ENCODE assay signal across 30 cellular contexts in genomic region chr5:132339502-132339901, GRCh38. TPM values are rescaled to one million over a fixed set of nuclear protein-coding genes. Genes with fewer than 3 reads are reported as not detected.
"Had no signal": no experiment of that assay in that cellular context is flagged by ENCODE, and none has a peak within 500 bp of the region (broad histone marks: within the 10 kb centered on the region; RNA-seq: fewer than 3 reads in every experiment).

No MANE protein-coding gene starts in this region.

- H3K27ac ChIP-seq: lower lobe of right lung, pancreas, prostate gland, sigmoid colon, tibial nerve, uterus had no signal

- H3K9me3 ChIP-seq: lower lobe of right lung, pancreas, prostate gland, sigmoid colon, tibial nerve, uterus had no signal

- H3K4me2 ChIP-seq: smooth muscle cell had no signal

- H3K36me3 Mint-ChIP-seq: natural killer cell treated with Interleukin-12 subunit alpha and Interleukin-12 subunit beta and Interleukin-15 and Interleukin-18, amount 100 ng/mL, for 72 hours had no signal

- H3K36me3 ChIP-seq: lower lobe of right lung, pancreas, prostate gland, uterus had no signal

- ATAC-seq: left lobe of liver; lower lobe of right lung; naive thymus-derived CD4-positive, alpha-beta T cell; natural killer cell treated with Interleukin-12 subunit alpha and Interleukin-12 subunit beta and Interleukin-15 and Interleukin-18, amount 100 ng/mL, for 72 hours; pancreas; right cardiac atrium; stimulated activated memory B cell treated with anti-CD40 and anti-IgM and Interleukin-4, amounts not matched to agents 10 μg/mL and 1 μg/mL and 100 μg/mL, for 72 hours; stimulated activated naive CD8-positive, alpha-beta T cell treated with anti-CD3 and anti-CD28 coated beads, Interleukin-15, amount 100 ng/mL, for 72 hours had no signal

- H3K4me3 Mint-ChIP-seq: immature natural killer cell; mesothelial cell of epicardium; naive thymus-derived CD4-positive, alpha-beta T cell; natural killer cell treated with Interleukin-12 subunit alpha and Interleukin-12 subunit beta and Interleukin-15 and Interleukin-18, amount 100 ng/mL, for 72 hours; neural crest cell; stimulated activated memory B cell treated with anti-CD40 and anti-IgM and Interleukin-4, amounts not matched to agents 10 μg/mL and 1 μg/mL and 100 μg/mL, for 72 hours; stimulated activated naive CD8-positive, alpha-beta T cell treated with anti-CD3 and anti-CD28 coated beads, Interleukin-15, amount 100 ng/mL, for 72 hours; type B pancreatic cell had no signal

- DNase-seq: hypothalamus; immature natural killer cell; lower lobe of right lung; mammary epithelial cell; mesendoderm; naive thymus-derived CD4-positive, alpha-beta T cell; nucleus accumbens; pancreas; posterior cingulate gyrus; retina; right cardiac atrium; sigmoid colon; stimulated activated CD4-positive, alpha-beta T cell treated with anti-CD3 and anti-CD28 coated beads, Interleukin-1b, Interleukin-23, amount 100 ng/mL, for 48 hours; stimulated activated CD4-positive, alpha-beta T cell treated with anti-CD3 and anti-CD28 coated beads, Interleukin-2, amount 100 ng/mL, for 48 hours; stimulated activated CD4-positive, alpha-beta T cell treated with anti-CD3 and anti-CD28 coated beads, Interleukin-4, amount 100 ng/mL, for 4 hours; stimulated activated CD8-positive, alpha-beta memory T cell treated with anti-CD3 and anti-CD28 coated beads, Interleukin-4, amount 100 ng/mL, for 48 hours; stimulated activated naive CD4-positive, alpha-beta T cell treated with Interleukin-2 at 50 U/mL for 16 hours; stimulated activated naive CD8-positive, alpha-beta T cell treated with anti-CD3 and anti-CD28 coated beads, Interleukin-15, amount 100 ng/mL, for 72 hours; substantia nigra; uterus had no signal

- H3K27me3 ChIP-seq: pancreas, sigmoid colon, tibial nerve, uterus had no signal

- H3K4me1 Mint-ChIP-seq: immature natural killer cell; mesothelial cell of epicardium; neural crest cell; stimulated activated naive CD8-positive, alpha-beta T cell treated with anti-CD3 and anti-CD28 coated beads, Interleukin-15, amount 100 ng/mL, for 72 hours had no signal

- FAIRE-seq: islet of Langerhans, pancreas had no signal

- H3K27me3 Mint-ChIP-seq: stimulated activated memory B cell treated with anti-CD40 and anti-IgM and Interleukin-4, amounts not matched to agents 10 μg/mL and 1 μg/mL and 100 μg/mL, for 72 hours; stimulated activated naive CD8-positive, alpha-beta T cell treated with anti-CD3 and anti-CD28 coated beads, Interleukin-15, amount 100 ng/mL, for 72 hours; type B pancreatic cell had no signal

- H3K4me1 ChIP-seq: lower lobe of right lung, pancreas, prostate gland, sigmoid colon, tibial nerve, uterus had no signal

- H3K4me3 ChIP-seq: lower lobe of right lung, pancreas, prostate gland, sigmoid colon, smooth muscle cell, tibial nerve, uterus had no signal

- H3K27ac Mint-ChIP-seq: immature natural killer cell; mesothelial cell of epicardium; naive thymus-derived CD4-positive, alpha-beta T cell; natural killer cell treated with Interleukin-12 subunit alpha and Interleukin-12 subunit beta and Interleukin-15 and Interleukin-18, amount 100 ng/mL, for 72 hours; stimulated activated memory B cell treated with anti-CD40 and anti-IgM and Interleukin-4, amounts not matched to agents 10 μg/mL and 1 μg/mL and 100 μg/mL, for 72 hours; type B pancreatic cell had no signal

- H3K9me3 Mint-ChIP-seq: immature natural killer cell; natural killer cell treated with Interleukin-12 subunit alpha and Interleukin-12 subunit beta and Interleukin-15 and Interleukin-18, amount 100 ng/mL, for 72 hours; neural crest cell; stimulated activated memory B cell treated with anti-CD40 and anti-IgM and Interleukin-4, amounts not matched to agents 10 μg/mL and 1 μg/mL and 100 μg/mL, for 72 hours; stimulated activated naive CD8-positive, alpha-beta T cell treated with anti-CD3 and anti-CD28 coated beads, Interleukin-15, amount 100 ng/mL, for 72 hours; type B pancreatic cell had no signal

RNA-seq across cellular contexts. Expression of gene SLC22A4, which starts 45.3 kb away (rescaled TPM):
- polyA plus RNA-seq: immature natural killer cell; naive thymus-derived CD4-positive, alpha-beta T cell had no signal
